In genomic region chr1:155940531-155940992, GRCh38 we compare ENCODE assay signal across 8 cellular contexts. TPM values are rescaled to one million over a fixed set of nuclear protein-coding genes. Genes with fewer than 3 reads are reported as not detected.
A peak's percentile ranks its signal among the peaks of the same experiment; 100 is the strongest.
DNase-seq lines count a peak whose midpoint lies in the region; ATAC-seq and TF ChIP-seq lines count a peak whose summit lies in the region.

No MANE protein-coding gene starts in this region.

- no peaks in the 10 kb centered on the region for H3K27me3 Mint-ChIP-seq in activated CD4-positive, alpha-beta T cell treated with anti-CD3 and anti-CD28 coated beads, Interleukin-2, amount 10 ng/mL, durations not matched to agents 7 days and 5 days
- H3K27me3 Mint-ChIP-seq in endothelial cell (ENCODE audit: unreplicated experiment) (peaks cover 22% of the 10 kb centered on the region), neural progenitor cell (ENCODE audit: insufficient read depth, low read depth) (peaks cover 4% of the 10 kb centered on the region)

- H3K9ac ChIP-seq in neural progenitor cell, result no peak overlapping the region

- no peak overlapping the region for H3K4me2 ChIP-seq in neural progenitor cell

- no peaks in the 10 kb centered on the region for H3K36me3 ChIP-seq in neural progenitor cell

- H3K4me1 Mint-ChIP-seq in activated CD4-positive, alpha-beta T cell treated with anti-CD3 and anti-CD28 coated beads, Interleukin-2, amount 10 ng/mL, durations not matched to agents 7 days and 5 days, result peaks cover 48% of the 10 kb centered on the region
- peaks cover 52% of the 10 kb centered on the region for H3K4me1 Mint-ChIP-seq in endothelial cell (ENCODE audit: unreplicated experiment)
- peaks cover 20% of the 10 kb centered on the region for H3K4me1 Mint-ChIP-seq in neural progenitor cell

- CTCF ChIA-PET in activated CD4-positive, alpha-beta T cell treated with anti-CD3 and anti-CD28 coated beads, Interleukin-2, amount 10 ng/mL, durations not matched to agents 7 days and 5 days (lab: Charles Lee), result interaction anchor here (0.6 to 5.7 kb wide), 5 partner anchors 11 to 126 kb away, joined by 3 to 33 read pairs (median 4); no protein-coding TSS in a partner anchor

- no peak overlapping the region for H2AFZ ChIP-seq in neural progenitor cell (replicated peaks)

- H3K27ac Mint-ChIP-seq in activated CD4-positive, alpha-beta T cell treated with anti-CD3 and anti-CD28 coated beads, Interleukin-2, amount 10 ng/mL, durations not matched to agents 7 days and 5 days, result peak overlapping the region; percentile 80
- H3K27ac Mint-ChIP-seq in endothelial cell (ENCODE audit: unreplicated experiment) (peak overlapping the region; percentile 97), neural progenitor cell (peak overlapping the region; percentile 34)

- no peaks in the 10 kb centered on the region for H3K79me2 ChIP-seq in neural progenitor cell (ENCODE audit: low read depth)

- H3K4me1 ChIP-seq in neural progenitor cell, result peaks cover 5% of the 10 kb centered on the region

- ATAC-seq in GM21381 (IDR thresholded peaks at IDR 0.05; ENCODE audit: unreplicated experiment), result no peak

- H3F3A ChIP-seq in neural progenitor cell (ENCODE audit: low read depth), result peaks cover 22% of the 10 kb centered on the region

- no peak overlapping the region for H3K4me3 ChIP-seq in neural progenitor cell

- no peaks in the 10 kb centered on the region for H3K27me3 ChIP-seq in neural progenitor cell

- H4K20me1 ChIP-seq in neural progenitor cell (ENCODE audit: low read depth), result no peaks in the 10 kb centered on the region

- no peak for DNase-seq in activated CD4-positive, alpha-beta T cell treated with anti-CD3 and anti-CD28 coated beads, Interleukin-2, amount 10 ng/mL, durations not matched to agents 7 days and 5 days
- DNase-seq in activated CD4-positive, alpha-beta T cell treated with anti-CD3 and anti-CD28 coated beads for 4 hours, result no peak
- DNase-seq in SK-MEL-5 (ENCODE audit: low read depth, low spot score), result peak; percentile 44
- peak; percentile 48 for DNase-seq in endothelial cell (ENCODE audit: low spot score)
- DNase-seq in neural progenitor cell (ENCODE audit: low spot score), result no peak
- DNase-seq in T-helper 9 cell, result no peak
- no peak for DNase-seq in HuH-7 (ENCODE audit: low spot score)

- POLR2A ChIA-PET in activated CD4-positive, alpha-beta T cell treated with anti-CD3 and anti-CD28 coated beads, Interleukin-2, amount 10 ng/mL, durations not matched to agents 7 days and 5 days (lab: Charles Lee), result interaction anchor here (0.6 to 1.3 kb wide), 2 partner anchors 8 to 49 kb away, joined by 3 to 4 read pairs; no protein-coding TSS in a partner anchor

- in situ Hi-C loops in SK-MEL-5 (cut with HindIII; ENCODE audit: low pct_unique_long_range_greater_than_20kb, low sequenced_read_pairs), result no loop called here

- no peaks in the 10 kb centered on the region for H3K9me3 ChIP-seq in neural progenitor cell (ENCODE audit: low read depth)

- TF ChIP-seq CTCF in endothelial cell (IDR thresholded peaks at IDR 0.05; ENCODE audit: unreplicated experiment) (no peak), neural progenitor cell (IDR thresholded peaks at IDR 0.05) (no peak)

- H3K4me3 Mint-ChIP-seq in activated CD4-positive, alpha-beta T cell treated with anti-CD3 and anti-CD28 coated beads, Interleukin-2, amount 10 ng/mL, durations not matched to agents 7 days and 5 days, result no peak overlapping the region
- H3K4me3 Mint-ChIP-seq in endothelial cell (ENCODE audit: unreplicated experiment), result peak overlapping the region; percentile 76
- H3K4me3 Mint-ChIP-seq in neural progenitor cell, result peak overlapping the region; percentile 17

- H3K27ac ChIP-seq in neural progenitor cell, result no peak overlapping the region

- peaks cover 8% of the 10 kb centered on the region for H3K36me3 Mint-ChIP-seq in activated CD4-positive, alpha-beta T cell treated with anti-CD3 and anti-CD28 coated beads, Interleukin-2, amount 10 ng/mL, durations not matched to agents 7 days and 5 days (ENCODE audit: low read depth)
- no peaks in the 10 kb centered on the region for H3K36me3 Mint-ChIP-seq in endothelial cell (ENCODE audit: low read depth, unreplicated experiment)
- H3K36me3 Mint-ChIP-seq in neural progenitor cell, result peaks cover 3% of the 10 kb centered on the region

- H3K9me3 Mint-ChIP-seq in activated CD4-positive, alpha-beta T cell treated with anti-CD3 and anti-CD28 coated beads, Interleukin-2, amount 10 ng/mL, durations not matched to agents 7 days and 5 days, result no peaks in the 10 kb centered on the region
- H3K9me3 Mint-ChIP-seq in endothelial cell (ENCODE audit: unreplicated experiment) (no peaks in the 10 kb centered on the region), neural progenitor cell (no peaks in the 10 kb centered on the region)

RNA-seq across cellular contexts. Expression of gene RXFP4, which starts 0.9 kb away (rescaled TPM):
- total RNA-seq in activated CD4-positive, alpha-beta T cell treated with anti-CD3 and anti-CD28 coated beads, Interleukin-2, amount 10 ng/mL, durations not matched to agents 7 days and 5 days, result not detected
- not detected in 2 replicates for total RNA-seq in SK-MEL-5 (2014; rRNA removed; shearing (Covaris generic))
- polyA plus RNA-seq in SK-MEL-5 (2015; cell fraction: cytosol; rRNA removed), result not detected in 2 replicates
- not detected in 2 replicates for polyA plus RNA-seq in SK-MEL-5 (2015; cell fraction: nucleus; rRNA removed)
- total RNA-seq in endothelial cell (ENCODE audit: unreplicated experiment) (not detected), neural progenitor cell (ENCODE audit: low replicate concordance) (not detected in 2 replicates)

RNA-seq across cellular contexts. Expression of gene KHDC4, which starts 6.3 kb away (rescaled TPM):
- total RNA-seq in activated CD4-positive, alpha-beta T cell treated with anti-CD3 and anti-CD28 coated beads, Interleukin-2, amount 10 ng/mL, durations not matched to agents 7 days and 5 days, result 10 to 100 TPM; 66.3 to 67.3 TPM
- 28.1 and 32.1 TPM in 2 replicates for total RNA-seq in SK-MEL-5 (2014; rRNA removed; shearing (Covaris generic))
- polyA plus RNA-seq in SK-MEL-5 (2015; cell fraction: cytosol; rRNA removed), result 19.3 and 31.1 TPM in 2 replicates
- polyA plus RNA-seq in SK-MEL-5 (2015; cell fraction: nucleus; rRNA removed), result 269 and 309 TPM in 2 replicates
- 42.6 TPM for total RNA-seq in endothelial cell (ENCODE audit: unreplicated experiment)
- 91.5 and 91.9 TPM in 2 replicates for total RNA-seq in neural progenitor cell (ENCODE audit: low replicate concordance)

RNA-seq across cellular contexts. Expression of gene RIT1, which starts 29.4 kb away (rescaled TPM):
- total RNA-seq in activated CD4-positive, alpha-beta T cell treated with anti-CD3 and anti-CD28 coated beads, Interleukin-2, amount 10 ng/mL, durations not matched to agents 7 days and 5 days, result 10 to 100 TPM; 24.0 to 28.4 TPM
- 18.2 and 21.6 TPM in 2 replicates for total RNA-seq in SK-MEL-5 (2014; rRNA removed; shearing (Covaris generic))
- polyA plus RNA-seq in SK-MEL-5 (2015; cell fraction: cytosol; rRNA removed), result 10.0 and 12.8 TPM in 2 replicates
- polyA plus RNA-seq in SK-MEL-5 (2015; cell fraction: nucleus; rRNA removed), result 19.9 and 46.4 TPM in 2 replicates
- total RNA-seq in endothelial cell (ENCODE audit: unreplicated experiment) (69.2 TPM), neural progenitor cell (ENCODE audit: low replicate concordance) (41.5 and 51.3 TPM in 2 replicates)

RNA-seq across cellular contexts. Expression of gene ARHGEF2, which starts 37.8 kb away (rescaled TPM):
- 100 to 1,000 TPM; 157 to 191 TPM for total RNA-seq in activated CD4-positive, alpha-beta T cell treated with anti-CD3 and anti-CD28 coated beads, Interleukin-2, amount 10 ng/mL, durations not matched to agents 7 days and 5 days
- total RNA-seq in SK-MEL-5 (2014; rRNA removed; shearing (Covaris generic)), result 96.1 and 101 TPM in 2 replicates
- polyA plus RNA-seq in SK-MEL-5 (2015; cell fraction: cytosol; rRNA removed), result 198 and 222 TPM in 2 replicates
- 267 and 282 TPM in 2 replicates for polyA plus RNA-seq in SK-MEL-5 (2015; cell fraction: nucleus; rRNA removed)
- total RNA-seq in endothelial cell (ENCODE audit: unreplicated experiment) (244 TPM), neural progenitor cell (ENCODE audit: low replicate concordance) (79.7 and 108 TPM in 2 replicates)

Comparison
In these comparisons a context has a peak if more than half of its experiments do, and no peak if none do; other contexts are left out.
1. DNase-seq: peak in SK-MEL-5 (single experiment) and endothelial cell (single experiment); none in activated CD4-positive, alpha-beta T cell treated with anti-CD3 and anti-CD28 coated beads, Interleukin-2, amount 10 ng/mL, durations not matched to agents 7 days and 5 days (single experiment), activated CD4-positive, alpha-beta T cell treated with anti-CD3 and anti-CD28 coated beads for 4 hours (0 of 2), neural progenitor cell (single experiment), T-helper 9 cell (single experiment) and HuH-7 (single experiment).
2. H3K27ac Mint-ChIP-seq: peak in every context shown above with its lines; median percentile 97 in endothelial cell; 80 in activated CD4-positive, alpha-beta T cell treated with anti-CD3 and anti-CD28 coated beads, Interleukin-2, amount 10 ng/mL, durations not matched to agents 7 days and 5 days; 34 in neural progenitor cell.